Comparison of ENCODE assay signal across 1 cellular context in the genomic region with DNA sequence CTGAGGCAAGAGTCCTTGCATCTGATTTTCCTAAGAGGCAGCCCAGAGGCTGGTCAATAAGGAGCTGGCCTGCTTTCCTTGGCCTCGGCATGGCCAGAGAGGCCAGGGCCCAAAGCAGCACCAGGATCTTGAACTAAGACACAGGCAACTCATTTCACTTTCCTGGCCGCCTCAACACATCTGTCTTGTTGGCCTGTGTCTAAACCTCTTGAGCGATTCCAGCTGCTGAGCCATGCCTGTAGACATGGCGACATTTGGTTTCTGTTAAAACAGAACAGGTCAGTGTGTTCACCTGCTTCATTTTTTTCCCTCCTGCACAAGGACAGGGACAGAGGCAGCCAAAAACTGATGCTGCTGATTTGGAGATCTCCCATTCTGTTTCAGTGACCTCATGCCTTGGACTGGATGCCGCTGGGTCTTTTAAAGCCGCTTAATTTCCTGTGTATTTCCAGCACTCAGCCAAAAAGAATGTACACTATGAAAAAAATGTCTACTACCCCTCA.
TF ChIP-seq lines count a peak whose summit lies in the region.

No MANE protein-coding gene starts in this region.

TF ChIP-seq in IMR-90, 13 proteins besides CTCF, POLR2A, EP300 and RAD21:
- TF ChIP-seq RCOR1 (IDR thresholded peaks at IDR 0.05; ENCODE audit: insufficient replicate concordance, low read length) (no peak), RFX5 (IDR thresholded peaks at IDR 0.05; ENCODE audit: low read depth, low read length) (no peak), SMC3 (IDR thresholded peaks at IDR 0.05; ENCODE audit: low read depth, low read length) (no peak), BHLHE40 (IDR thresholded peaks at IDR 0.05; ENCODE audit: low read depth, low read length) (no peak), MXI1 (IDR thresholded peaks at IDR 0.05; ENCODE audit: borderline replicate concordance, low read depth, low read length) (no peak), CHD1 (IDR thresholded peaks at IDR 0.05; ENCODE audit: low read depth, low read length) (no peak), ELK1 (IDR thresholded peaks at IDR 0.05; ENCODE audit: borderline replicate concordance, low read depth, low read length) (no peak), CEBPB (IDR thresholded peaks at IDR 0.05; ENCODE audit: low read depth, low read length) (no peak), MAZ (IDR thresholded peaks at IDR 0.05; ENCODE audit: borderline replicate concordance, low read depth, low read length) (no peak), MAFK (IDR thresholded peaks at IDR 0.05; ENCODE audit: low read depth, low read length) (no peak), NFE2L2 (IDR thresholded peaks at IDR 0.05; ENCODE audit: low read depth, low read length) (no peak), FOS (IDR thresholded peaks at IDR 0.05; ENCODE audit: low read depth, low read length) (no peak)
- TF ChIP-seq, protein P1, sequence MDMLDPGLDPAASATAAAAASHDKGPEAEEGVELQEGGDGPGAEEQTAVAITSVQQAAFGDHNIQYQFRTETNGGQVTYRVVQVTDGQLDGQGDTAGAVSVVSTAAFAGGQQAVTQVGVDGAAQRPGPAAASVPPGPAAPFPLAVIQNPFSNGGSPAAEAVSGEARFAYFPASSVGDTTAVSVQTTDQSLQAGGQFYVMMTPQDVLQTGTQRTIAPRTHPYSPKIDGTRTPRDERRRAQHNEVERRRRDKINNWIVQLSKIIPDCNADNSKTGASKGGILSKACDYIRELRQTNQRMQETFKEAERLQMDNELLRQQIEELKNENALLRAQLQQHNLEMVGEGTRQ (IDR thresholded peaks at IDR 0.05; ENCODE audit: low read depth, low read length) = no peak
